In genomic region chr7:47474937-47475879, GRCh38 we compare ENCODE assay signal across 8 cellular contexts.
DNase-seq lines count a peak whose midpoint lies in the region; ATAC-seq and TF ChIP-seq lines count a peak whose summit lies in the region.

No MANE protein-coding gene starts in this region.

- H3K4me2 ChIP-seq in DND-41 (ENCODE audit: insufficient read depth, low read length): no peak overlapping the region

- no peak overlapping the region for H3K4me3 ChIP-seq in DND-41 (ENCODE audit: low read depth in 1 of 2, low read length in 2 of 2)
- no peak overlapping the region for H3K4me3 ChIP-seq in aorta (ENCODE audit: low read length in 2 of 2)

- DNase-seq in DND-41 (no peak), OCI-M1 (lab: John Stamatoyannopoulos, UW) (peak; percentile 83), dermis microvascular lymphatic vessel endothelial cell (ENCODE audit: low read depth in 2 of 2) (peak; percentile 23 to 75), mesothelial cell of epicardium (ENCODE audit: low spot score in 2 of 2, unreplicated experiment in 2 of 2) (no peak), aorta (peak; percentile 92 to 96), superior temporal gyrus (ENCODE audit: extremely low spot score) (no peak)

- H4K20me1 ChIP-seq in DND-41 (ENCODE audit: insufficient read depth, low read length): no peaks in the 10 kb centered on the region

- no peaks in the 10 kb centered on the region for H3K36me3 ChIP-seq in DND-41 (ENCODE audit: insufficient read depth, low read length)
- no peaks in the 10 kb centered on the region for H3K36me3 ChIP-seq in aorta (ENCODE audit: control insufficient read depth in 1 of 2, insufficient read depth in 2 of 2, low read length in 1 of 2)

- no peaks in the 10 kb centered on the region for H3K79me2 ChIP-seq in DND-41 (ENCODE audit: insufficient read depth, low read length)

- H3K4me1 ChIP-seq in DND-41 (ENCODE audit: insufficient read depth, low read length): no peaks in the 10 kb centered on the region
- H3K4me1 ChIP-seq in aorta (ENCODE audit: control insufficient read depth in 1 of 2, insufficient read depth in 2 of 2, low read length in 2 of 2): no peaks in the 10 kb centered on the region

- peaks cover 49% of the 10 kb centered on the region for H3K4me1 Mint-ChIP-seq in mesothelial cell of epicardium

- intact Hi-C loops in aorta (cut with DNase I): no loop called here

- H3K4me3 Mint-ChIP-seq in mesothelial cell of epicardium: no peak overlapping the region

- H3K9me3 ChIP-seq in DND-41 (ENCODE audit: insufficient read depth, low read length, severe bottlenecking) (no peaks in the 10 kb centered on the region), aorta (ENCODE audit: control insufficient read depth, low read length) (no peaks in the 10 kb centered on the region)

- H3K27ac ChIP-seq in DND-41 (ENCODE audit: low read length) (no peak overlapping the region), aorta (ENCODE audit: low read depth in 1 of 2, low read length in 2 of 2) (peak overlapping the region in 1 of 2 donors; percentile 73)

- no peak for TF ChIP-seq CTCF in DND-41 (IDR thresholded peaks at IDR 0.05; ENCODE audit: borderline replicate concordance, extremely low read depth, low read length, poor library complexity, severe bottlenecking)
- no peak for TF ChIP-seq CTCF in mesothelial cell of epicardium (IDR thresholded peaks at IDR 0.05; ENCODE audit: unreplicated experiment)

- H3K36me3 Mint-ChIP-seq in mesothelial cell of epicardium: peaks cover 7% of the 10 kb centered on the region

- peak overlapping the region; percentile 56 for H3K27ac Mint-ChIP-seq in mesothelial cell of epicardium

- H3K9ac ChIP-seq in DND-41 (ENCODE audit: low read depth, low read length): no peak overlapping the region

- no peaks in the 10 kb centered on the region for H3K9me3 Mint-ChIP-seq in mesothelial cell of epicardium

- no peaks in the 10 kb centered on the region for H3K27me3 Mint-ChIP-seq in mesothelial cell of epicardium (ENCODE audit: low read depth)

- H2AFZ ChIP-seq in DND-41 (ENCODE audit: low read depth, low read length): no peak overlapping the region

- ATAC-seq in DND-41 (ENCODE audit: insufficient read depth, low read depth): peak; percentile 44; the same call in 2 of the 3 replicates
- peak; percentile 94 for ATAC-seq in GM19395 (IDR thresholded peaks at IDR 0.05; ENCODE audit: unreplicated experiment)
- ATAC-seq in HG03196 (IDR thresholded peaks at IDR 0.05; ENCODE audit: unreplicated experiment): peak; percentile 82
- peak; percentile 87 for ATAC-seq in aorta (ENCODE audit: low FRiP score)

- H3K27me3 ChIP-seq in DND-41 (ENCODE audit: insufficient read depth, low read length, poor library complexity): no peaks in the 10 kb centered on the region
- H3K27me3 ChIP-seq in aorta (ENCODE audit: control insufficient read depth in 1 of 2, insufficient read depth in 2 of 2, low read length in 1 of 2): no peaks in the 10 kb centered on the region

- WGBS in aorta, 2 donors: 40 to 45% methylated on average over 24 of the region's 24 CpGs

Comparison
In these comparisons a context has a peak if more than half of its experiments do, and no peak if none do; other contexts are left out.
1. ATAC-seq: peak in every context shown above with its lines; median percentile 94 in GM19395; 87 in aorta; 82 in HG03196; 44 in DND-41.
2. DNase-seq: peak in OCI-M1 (single experiment), dermis microvascular lymphatic vessel endothelial cell (2 of 2) and aorta (2 of 2); none in DND-41 (single experiment), mesothelial cell of epicardium (0 of 2) and superior temporal gyrus (single experiment).